23 cellular contexts compared by ENCODE assay signal in the genomic region with DNA sequence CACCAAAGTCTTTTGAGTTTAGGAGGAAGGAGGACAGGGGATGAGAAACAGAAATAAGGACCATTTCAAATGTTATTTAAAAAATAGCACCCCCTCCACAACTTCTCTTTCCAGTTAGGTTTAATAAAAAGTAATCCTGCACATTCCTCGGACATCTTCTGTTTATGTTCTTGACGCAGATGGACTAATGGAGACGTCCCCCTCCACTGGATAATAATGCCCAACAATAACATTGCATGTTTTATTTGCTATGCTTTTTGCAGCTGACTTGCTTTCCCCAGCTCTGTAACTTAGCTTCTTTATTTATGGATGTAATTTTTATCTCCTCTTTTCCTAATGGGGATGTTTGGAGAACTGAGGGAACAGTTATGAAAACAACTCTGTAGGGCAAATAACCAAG.
"Had no signal": no experiment of that assay in that cellular context is flagged by ENCODE, and none has a peak within 500 bp of the region (broad histone marks: within the 10 kb centered on the region; RNA-seq: fewer than 3 reads in every experiment).

No MANE protein-coding gene starts in this region.

- H3K36me3 Mint-ChIP-seq: IgD-negative memory B cell had no signal

- H3K4me2 ChIP-seq: KMS-11, SK-N-SH had no signal

- DNase-seq: Kasumi-1, MM.1S, NCI-H1048, NCI-H1105, NCI-H1417, NCI-H1436 treated with DMSO at 0.1 percent for 48 hours, NCI-H1694, NCI-H187 treated with DMSO at 0.1 percent for 48 hours, NCI-H2029 treated with DMSO at 0.1 percent for 48 hours, NCI-H2107, NCI-H2227 treated with DMSO at 0.1 percent for 48 hours, NCI-H524, NCI-H526 treated with DMSO at 0.1 percent for 48 hours, NCI-H748 treated with DMSO at 0.1 percent for 48 hours, PC-3, SHP77, SK-N-SH had no signal

- H3K9me2 ChIP-seq: SK-N-SH had no signal

- H3K4me1 Mint-ChIP-seq: IgD-negative memory B cell had no signal

- H3K4me3 ChIP-seq: K562 had no signal

- H3K27ac Mint-ChIP-seq: IgD-negative memory B cell had no signal

- H3K27ac ChIP-seq: KMS-11, RWPE1 had no signal

- ATAC-seq: HepG2, K562, Panc1, PC-3 had no signal

- H3K9me3 ChIP-seq: SK-N-SH had no signal
